In genomic region chr2:20829861-20830260, GRCh38 we compare ENCODE assay signal across 5 cellular contexts.
"Had no signal": no experiment of that assay in that cellular context is flagged by ENCODE, and none has a peak within 500 bp of the region (broad histone marks: within the 10 kb centered on the region; RNA-seq: fewer than 3 reads in every experiment).

No MANE protein-coding gene starts in this region.

- H3K27ac ChIP-seq: HL-60, KMS-11 had no signal

- H3K9ac ChIP-seq: KMS-11 had no signal

- DNase-seq: IMR-90, KBM-7, KG1 had no signal

- H3K4me2 ChIP-seq: KMS-11 had no signal
